ENCODE assay signal across 1 cellular context in genomic region chr13:97142452-97142851, GRCh38.
TF ChIP-seq lines count a peak whose summit lies in the region.

No MANE protein-coding gene starts in this region.

TF ChIP-seq in GM23338, 12 proteins besides CTCF, POLR2A, EP300 and RAD21 (continued from another document):
- TF ChIP-seq ZNF462 (CRISPR knock-in tag; IDR thresholded peaks at IDR 0.05) (no peak), ZNF331 (CRISPR knock-in tag; IDR thresholded peaks at IDR 0.05; ENCODE audit: low read depth) (no peak), EZH2 (IDR thresholded peaks at IDR 0.05; ENCODE audit: low read depth, unreplicated experiment) (no peak)
